In genomic region chr1:223992456-223993246, GRCh38 we compare ENCODE assay signal across 7 cellular contexts.
DNase-seq lines count a peak whose midpoint lies in the region; ATAC-seq and TF ChIP-seq lines count a peak whose summit lies in the region.
"Not testable (repeated sequence)": the region's sequence is repeated elsewhere in the genome, so short reads cannot be mapped to it uniquely, and the experiment has no call there.

No MANE protein-coding gene starts in this region.

- not testable (repeated sequence) for TF ChIP-seq CTCF in astrocyte of the spinal cord (IDR thresholded peaks at IDR 0.05; ENCODE audit: low read depth, low read length); retinal pigment epithelial cell (conservative IDR thresholded peaks at IDR 0.05; ENCODE audit: low read depth, low read length)

- ATAC-seq in GM18508 (IDR thresholded peaks at IDR 0.05; ENCODE audit: insufficient read depth, unreplicated experiment): peak; percentile 97
- peak; percentile 100 for ATAC-seq in HG03025 (IDR thresholded peaks at IDR 0.05; ENCODE audit: low FRiP score, unreplicated experiment)

- DNase-seq in NCI-H2029 treated with DMSO at 0.1 percent for 48 hours (lab: John Stamatoyannopoulos, UW) (peak; percentile 84), T1000 (lab: John Stamatoyannopoulos, UW) (peak; percentile 96), astrocyte of the spinal cord (ENCODE audit: low read depth, low spot score) (peak; percentile 99), hypothalamus (lab: John Stamatoyannopoulos, UW) (peak; percentile 71 to 100 (median 98)), retinal pigment epithelial cell (ENCODE audit: low read depth) (peak; percentile 96)

- in situ Hi-C loops in astrocyte of the spinal cord (cut with HindIII; ENCODE audit: low sequenced_read_pairs): not testable (repeated sequence)

- H3K4me3 ChIP-seq in astrocyte of the spinal cord (ENCODE audit: low read depth, low read length) (peak overlapping the region; percentile 58), retinal pigment epithelial cell (ENCODE audit: low read length) (peak overlapping the region; percentile 64)

Comparison
In these comparisons a context has a peak if more than half of its experiments do, and no peak if none do; other contexts are left out.
1. Peak in every context shown above with its lines: DNase-seq, ATAC-seq and H3K4me3 ChIP-seq.